In genomic region chr7:22725585-22725984, GRCh38 we compare ENCODE assay signal across 9 cellular contexts. TPM values are rescaled to one million over a fixed set of nuclear protein-coding genes. Genes with fewer than 3 reads are reported as not detected.
DNase-seq lines count a peak whose midpoint lies in the region; FAIRE-seq lines count a peak whose summit lies in the region.
"Had no signal": no experiment of that assay in that cellular context is flagged by ENCODE, and none has a peak within 500 bp of the region (broad histone marks: within the 10 kb centered on the region; RNA-seq: fewer than 3 reads in every experiment).

No MANE protein-coding gene starts in this region.

- H2AFZ ChIP-seq in trophoblast cell (ENCODE audit: insufficient read depth, low read length, poor library complexity), result peak overlapping the region; percentile 3

- peak overlapping the region; percentile 5 for H3K4me2 ChIP-seq in trophoblast cell (ENCODE audit: low read length)

- peak overlapping the region; percentile 36 for H3K27ac ChIP-seq in trophoblast cell (ENCODE audit: low read depth, low read length)
- no peak overlapping the region for H3K27ac ChIP-seq in effector memory CD4-positive, alpha-beta T cell (ENCODE audit: insufficient read depth, low read length, poor library complexity, severe bottlenecking)

- H3K4me3 ChIP-seq in trophoblast cell (ENCODE audit: low read depth, low read length), result no peak overlapping the region
- H3K4me3 ChIP-seq in effector memory CD4-positive, alpha-beta T cell (ENCODE audit: insufficient read depth, low read depth, low read length, poor library complexity, severe bottlenecking), result no peak overlapping the region

- no peak overlapping the region for H2AK5ac ChIP-seq in trophoblast cell (ENCODE audit: low read length)

- DNase-seq in DMS53 (lab: John Stamatoyannopoulos, UW) (peak; percentile 46), DMS53 treated with DMSO at 0.1 percent for 48 hours (lab: John Stamatoyannopoulos, UW; ENCODE audit: unreplicated experiment) (no peak), M059J (ENCODE audit: low read depth) (peak; percentile 43), amniotic epithelial cell (ENCODE audit: low read depth) (peak; percentile 49), trophoblast cell (peak in 1 of 2 donors; percentile 51), HTR-8/SVneo (ENCODE audit: insufficient read length, low spot score) (no peak), DMS153 treated with DMSO at 0.1 percent for 48 hours (lab: John Stamatoyannopoulos, UW; ENCODE audit: unreplicated experiment) (no peak)
- no peak for DNase-seq in effector memory CD4-positive, alpha-beta T cell

- peak overlapping the region; percentile 49 for H2BK120ac ChIP-seq in trophoblast cell (ENCODE audit: insufficient read depth, low read length, poor library complexity)

- no peak overlapping the region for H4K8ac ChIP-seq in trophoblast cell (ENCODE audit: low read depth, low read length)

- no peak overlapping the region for H3K23ac ChIP-seq in trophoblast cell (ENCODE audit: low read length)

- peaks cover 11% of the 10 kb centered on the region for H3K79me1 ChIP-seq in trophoblast cell (ENCODE audit: low read length)

- no peaks in the 10 kb centered on the region for H3K36me3 ChIP-seq in trophoblast cell (ENCODE audit: control insufficient read depth in 1 of 2, insufficient read depth in 2 of 2, low read length in 2 of 2)
- no peaks in the 10 kb centered on the region for H3K36me3 ChIP-seq in effector memory CD4-positive, alpha-beta T cell (ENCODE audit: control insufficient read depth, insufficient read depth, low read length)

- peaks cover 6% of the 10 kb centered on the region for H3K79me2 ChIP-seq in trophoblast cell (ENCODE audit: control insufficient read depth, insufficient read depth, low read length, poor library complexity)

- FAIRE-seq in HTR-8/SVneo (lab: Jason Lieb, UNC), result no peak
- FAIRE-seq: A204.1 had no signal

- no peak overlapping the region for H3K18ac ChIP-seq in trophoblast cell (ENCODE audit: low read length)

- H3K14ac ChIP-seq in trophoblast cell (ENCODE audit: low read length), result peak overlapping the region; percentile 16

- H3K27me3 ChIP-seq in trophoblast cell (ENCODE audit: insufficient read depth, low read length), result no peaks in the 10 kb centered on the region
- H3K27me3 ChIP-seq in effector memory CD4-positive, alpha-beta T cell (replicated peaks; ENCODE audit: control insufficient read depth, insufficient read depth, low read length, poor library complexity, severe bottlenecking), result peaks cover 4% of the 10 kb centered on the region

- no peak overlapping the region for H4K12ac ChIP-seq in trophoblast cell (ENCODE audit: low read depth, low read length)

- H3K9me3 ChIP-seq in trophoblast cell (ENCODE audit: insufficient read depth, low read depth, low read length), result no peaks in the 10 kb centered on the region
- no peaks in the 10 kb centered on the region for H3K9me3 ChIP-seq in effector memory CD4-positive, alpha-beta T cell (ENCODE audit: control insufficient read depth, low read length)

- WGBS in trophoblast cell (ENCODE audit: extremely low coverage, insufficient coverage, insufficient read length), result no CpG with 5 or more reads among the region's 9 CpGs

- H3K4me1 ChIP-seq in trophoblast cell (ENCODE audit: control insufficient read depth in 1 of 2, insufficient read depth in 2 of 2, low read length in 2 of 2), result peaks cover 17 to 25% of the 10 kb centered on the region in 2 experiments
- peaks cover 4% of the 10 kb centered on the region for H3K4me1 ChIP-seq in effector memory CD4-positive, alpha-beta T cell (ENCODE audit: control insufficient read depth, insufficient read depth, low read length, poor library complexity, severe bottlenecking)

- no peak overlapping the region for H3K9ac ChIP-seq in trophoblast cell (ENCODE audit: low read length)

- no peak overlapping the region for H3K4ac ChIP-seq in trophoblast cell (ENCODE audit: low read depth, low read length)

- H4K91ac ChIP-seq in trophoblast cell (ENCODE audit: low read depth, low read length), result peak overlapping the region; percentile 87

- no peak overlapping the region for H2BK12ac ChIP-seq in trophoblast cell (ENCODE audit: low read length)

- peak overlapping the region; percentile 32 for H2BK5ac ChIP-seq in trophoblast cell (ENCODE audit: low read depth, low read length, poor library complexity)

RNA-seq across cellular contexts. Expression of gene IL6, which starts 1.4 kb away (rescaled TPM):
- total RNA-seq in M059J (2014; rRNA removed; shearing (Covaris generic)), result 9.4 and 14.2 TPM in 2 replicates
- 11.5 and 15.6 TPM in 2 replicates for polyA plus RNA-seq in trophoblast cell (2013)

Comparison
In these comparisons a context has a peak if more than half of its experiments do, and no peak if none do; other contexts are left out.
1. DNase-seq: peak in DMS53 (single experiment), M059J (single experiment) and amniotic epithelial cell (single experiment); none in DMS53 treated with DMSO at 0.1 percent for 48 hours (single experiment), effector memory CD4-positive, alpha-beta T cell (0 of 3), HTR-8/SVneo (single experiment) and DMS153 treated with DMSO at 0.1 percent for 48 hours (single experiment).